Comparison of ENCODE assay signal across 1 cellular context in the genomic region with DNA sequence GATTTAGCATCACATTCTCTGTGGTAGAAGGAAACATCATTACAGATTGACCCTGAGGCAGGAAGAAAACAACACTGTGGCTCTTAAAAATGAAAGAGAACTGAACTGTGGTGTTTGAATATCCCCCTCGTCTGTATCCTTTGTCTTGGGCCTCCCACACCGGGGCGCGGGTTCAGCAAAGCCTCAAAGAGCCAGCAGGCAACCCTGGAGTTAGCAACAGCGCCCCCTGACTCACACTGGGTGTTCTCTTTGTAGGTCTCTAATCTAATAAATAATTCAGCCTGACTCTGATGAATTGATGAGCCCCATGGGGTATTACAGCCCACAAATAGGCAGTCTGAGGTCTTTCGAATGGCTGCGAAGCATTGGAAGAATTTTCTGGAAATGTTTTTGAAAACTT.
TF ChIP-seq lines count a peak whose summit lies in the region.

No MANE protein-coding gene starts in this region.

TF ChIP-seq in GM23338, 12 proteins besides CTCF, POLR2A, EP300 and RAD21 (continued from another document):
- TF ChIP-seq, protein P1, sequence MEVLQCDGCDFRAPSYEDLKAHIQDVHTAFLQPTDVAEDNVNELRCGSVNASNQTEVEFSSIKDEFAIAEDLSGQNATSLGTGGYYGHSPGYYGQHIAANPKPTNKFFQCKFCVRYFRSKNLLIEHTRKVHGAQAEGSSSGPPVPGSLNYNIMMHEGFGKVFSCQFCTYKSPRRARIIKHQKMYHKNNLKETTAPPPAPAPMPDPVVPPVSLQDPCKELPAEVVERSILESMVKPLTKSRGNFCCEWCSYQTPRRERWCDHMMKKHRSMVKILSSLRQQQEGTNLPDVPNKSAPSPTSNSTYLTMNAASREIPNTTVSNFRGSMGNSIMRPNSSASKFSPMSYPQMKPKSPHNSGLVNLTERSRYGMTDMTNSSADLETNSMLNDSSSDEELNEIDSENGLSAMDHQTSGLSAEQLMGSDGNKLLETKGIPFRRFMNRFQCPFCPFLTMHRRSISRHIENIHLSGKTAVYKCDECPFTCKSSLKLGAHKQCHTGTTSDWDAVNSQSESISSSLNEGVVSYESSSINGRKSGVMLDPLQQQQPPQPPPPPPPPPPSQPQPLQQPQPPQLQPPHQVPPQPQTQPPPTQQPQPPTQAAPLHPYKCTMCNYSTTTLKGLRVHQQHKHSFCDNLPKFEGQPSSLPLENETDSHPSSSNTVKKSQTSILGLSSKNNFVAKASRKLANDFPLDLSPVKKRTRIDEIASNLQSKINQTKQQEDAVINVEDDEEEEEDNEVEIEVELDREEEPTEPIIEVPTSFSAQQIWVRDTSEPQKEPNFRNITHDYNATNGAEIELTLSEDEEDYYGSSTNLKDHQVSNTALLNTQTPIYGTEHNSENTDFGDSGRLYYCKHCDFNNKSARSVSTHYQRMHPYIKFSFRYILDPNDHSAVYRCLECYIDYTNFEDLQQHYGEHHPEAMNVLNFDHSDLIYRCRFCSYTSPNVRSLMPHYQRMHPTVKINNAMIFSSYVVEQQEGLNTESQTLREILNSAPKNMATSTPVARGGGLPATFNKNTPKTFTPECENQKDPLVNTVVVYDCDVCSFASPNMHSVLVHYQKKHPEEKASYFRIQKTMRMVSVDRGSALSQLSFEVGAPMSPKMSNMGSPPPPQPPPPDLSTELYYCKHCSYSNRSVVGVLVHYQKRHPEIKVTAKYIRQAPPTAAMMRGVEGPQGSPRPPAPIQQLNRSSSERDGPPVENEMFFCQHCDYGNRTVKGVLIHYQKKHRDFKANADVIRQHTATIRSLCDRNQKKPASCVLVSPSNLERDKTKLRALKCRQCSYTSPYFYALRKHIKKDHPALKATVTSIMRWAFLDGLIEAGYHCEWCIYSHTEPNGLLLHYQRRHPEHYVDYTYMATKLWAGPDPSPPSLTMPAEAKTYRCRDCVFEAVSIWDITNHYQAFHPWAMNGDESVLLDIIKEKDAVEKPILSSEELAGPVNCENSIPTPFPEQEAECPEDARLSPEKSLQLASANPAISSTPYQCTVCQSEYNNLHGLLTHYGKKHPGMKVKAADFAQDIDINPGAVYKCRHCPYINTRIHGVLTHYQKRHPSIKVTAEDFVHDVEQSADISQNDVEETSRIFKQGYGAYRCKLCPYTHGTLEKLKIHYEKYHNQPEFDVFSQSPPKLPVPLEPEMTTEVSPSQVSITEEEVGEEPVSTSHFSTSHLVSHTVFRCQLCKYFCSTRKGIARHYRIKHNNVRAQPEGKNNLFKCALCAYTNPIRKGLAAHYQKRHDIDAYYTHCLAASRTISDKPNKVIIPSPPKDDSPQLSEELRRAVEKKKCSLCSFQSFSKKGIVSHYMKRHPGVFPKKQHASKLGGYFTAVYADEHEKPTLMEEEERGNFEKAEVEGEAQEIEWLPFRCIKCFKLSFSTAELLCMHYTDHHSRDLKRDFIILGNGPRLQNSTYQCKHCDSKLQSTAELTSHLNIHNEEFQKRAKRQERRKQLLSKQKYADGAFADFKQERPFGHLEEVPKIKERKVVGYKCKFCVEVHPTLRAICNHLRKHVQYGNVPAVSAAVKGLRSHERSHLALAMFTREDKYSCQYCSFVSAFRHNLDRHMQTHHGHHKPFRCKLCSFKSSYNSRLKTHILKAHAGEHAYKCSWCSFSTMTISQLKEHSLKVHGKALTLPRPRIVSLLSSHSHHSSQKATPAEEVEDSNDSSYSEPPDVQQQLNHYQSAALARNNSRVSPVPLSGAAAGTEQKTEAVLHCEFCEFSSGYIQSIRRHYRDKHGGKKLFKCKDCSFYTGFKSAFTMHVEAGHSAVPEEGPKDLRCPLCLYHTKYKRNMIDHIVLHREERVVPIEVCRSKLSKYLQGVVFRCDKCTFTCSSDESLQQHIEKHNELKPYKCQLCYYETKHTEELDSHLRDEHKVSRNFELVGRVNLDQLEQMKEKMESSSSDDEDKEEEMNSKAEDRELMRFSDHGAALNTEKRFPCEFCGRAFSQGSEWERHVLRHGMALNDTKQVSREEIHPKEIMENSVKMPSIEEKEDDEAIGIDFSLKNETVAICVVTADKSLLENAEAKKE (CRISPR knock-in tag; IDR thresholded peaks at IDR 0.05), result 0 out of 2 replicates have a peak, but pooled peaks have one; percentile 20
- peak; percentile 55 for TF ChIP-seq POLR2AphosphoS5 (IDR thresholded peaks at IDR 0.05; ENCODE audit: low read depth)
